Comparison of ENCODE assay signal across 10 cellular contexts in the genomic region with DNA sequence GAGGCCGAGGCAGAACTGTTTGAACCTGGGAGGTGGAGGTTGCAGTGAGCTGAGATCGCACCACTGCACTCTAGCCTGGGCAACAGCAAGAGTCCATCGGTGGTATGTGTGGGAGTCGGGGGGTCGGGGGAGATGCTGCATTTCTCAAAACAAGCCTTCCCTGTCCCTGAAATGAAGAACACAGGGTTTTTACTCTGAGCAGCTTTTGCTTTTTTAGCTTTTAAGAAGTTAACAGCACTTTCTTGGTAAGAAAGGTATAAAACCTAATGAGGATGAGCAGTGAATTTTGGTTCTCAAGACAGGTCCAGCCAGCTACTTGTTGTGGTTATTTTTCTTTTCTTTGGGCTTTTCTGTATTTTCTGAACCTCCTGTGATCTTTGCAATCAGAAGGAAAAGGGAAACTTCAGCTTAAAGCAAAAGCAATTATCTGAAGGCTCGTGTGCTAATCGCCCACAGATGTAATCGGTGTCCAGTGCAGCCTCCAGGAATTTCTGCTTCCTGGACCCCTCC. TPM values are rescaled to one million over a fixed set of nuclear protein-coding genes. Genes with fewer than 3 reads are reported as not detected.
DNase-seq lines count a peak whose midpoint lies in the region; ATAC-seq, FAIRE-seq and TF ChIP-seq lines count a peak whose summit lies in the region.
"Had no signal": no experiment of that assay in that cellular context is flagged by ENCODE, and none has a peak within 500 bp of the region (broad histone marks: within the 10 kb centered on the region; RNA-seq: fewer than 3 reads in every experiment).

No MANE protein-coding gene starts in this region.

- no peaks in the 10 kb centered on the region for H3K9me3 Mint-ChIP-seq in Calu3 (ENCODE audit: low read depth, unreplicated experiment)
- H3K9me3 Mint-ChIP-seq in IgD-negative memory B cell = no peaks in the 10 kb centered on the region

- peak overlapping the region; percentile 100 for H3K4me2 ChIP-seq in K562 (ENCODE audit: insufficient read depth, low read length)

- FAIRE-seq in K562 (lab: Jason Lieb, UNC) = no peak

- H3K27me3 ChIP-seq in K562 (ENCODE audit: control insufficient read depth in 2 of 2, insufficient read depth in 2 of 2, low read length in 2 of 2) (no peaks in the 10 kb centered on the region; a peak in 1 of 5 replicates), prostate gland (replicated peaks; ENCODE audit: insufficient read depth) (no peaks in the 10 kb centered on the region)

- CTCF ChIA-PET in Calu3 (lab: Charles Lee) = interaction anchor here (0.8 to 1.7 kb wide), 2 partner anchors 18 to 23 kb away, joined by 3 to 4 read pairs; no protein-coding TSS in a partner anchor
- CTCF ChIA-PET in K562 (lab: Yijun Ruan, JAX; ENCODE audit: low intra/inter-chr PET ratio) = no interaction called here

- H3K27me3 Mint-ChIP-seq in Calu3 (ENCODE audit: unreplicated experiment) = no peaks in the 10 kb centered on the region
- H3K27me3 Mint-ChIP-seq in IgD-negative memory B cell = no peaks in the 10 kb centered on the region

- in situ Hi-C loops in K562 (cut with MboI) = no loop called here

- H3K9me1 ChIP-seq in K562 (ENCODE audit: control insufficient read depth, insufficient read depth, low read length) = no peaks in the 10 kb centered on the region

- H3K4me1 ChIP-seq in K562 (replicated peaks in 1 of 2; ENCODE audit: control insufficient read depth in 2 of 2, insufficient read depth in 2 of 2, low read length in 2 of 2) (peaks cover 23 to 36% of the 10 kb centered on the region in 2 experiments; a peak in 4 of 5 replicates), prostate gland (replicated peaks) (no peaks in the 10 kb centered on the region)

- POLR2A ChIA-PET in K562 (lab: Yijun Ruan, JAX) = interaction anchor here (0.5 to 7.6 kb wide), 27 partner anchors 12 to 910 kb away, joined by 3 to 167 read pairs (median 3); a partner anchor contains a TSS

- peaks cover 37% of the 10 kb centered on the region for H4K20me1 ChIP-seq in K562 (replicated peaks; ENCODE audit: control insufficient read depth, insufficient read depth, low read length)

- peak overlapping the region; percentile 91; the same call in 1 of the 2 replicates for H3K4me3 ChIP-seq in K562
- no peak overlapping the region for H3K4me3 ChIP-seq in prostate gland

- BruUV-seq in Calu3 (replicated peaks; lab: Mats Ljungman, UMichigan) = no TSS peak
- TSS peak; percentile 9 for BruUV-seq in K562 (replicated peaks; lab: Mats Ljungman, UMichigan)

- peak in 1 of 2 experiments; percentile 6; a peak in 1 of 4 replicates for TF ChIP-seq RAD21 in K562 (CRISPR knock-in tag; conservative IDR thresholded peaks at IDR 0.05 in 1 of 2, IDR thresholded peaks at IDR 0.05 in 1 of 2)

- H3K9ac ChIP-seq in K562 (ENCODE audit: insufficient read depth in 1 of 2, low read depth in 2 of 2, low read length in 2 of 2) = peak overlapping the region; percentile 4 to 81; a peak in 3 of 4 replicates

- intact Hi-C loops in Calu3 (cut with micrococcal nuclease; ENCODE audit: unreplicated experiment) = no loop called here
- intact Hi-C loops in K562 (cut with micrococcal nuclease) = no loop called here
- intact Hi-C loops in prostate gland (cut with DNase I) = no loop called here

- no peak for DNase-seq in Calu3
- peak in 1 of 4 experiments; percentile 36 for DNase-seq in K562 (ENCODE audit: extremely low read depth in 1 of 4, low spot score in 3 of 4)
- DNase-seq in prostate gland (ENCODE audit: low spot score) = no peak
- DNase-seq in HT-29 (ENCODE audit: low spot score) = no peak
- DNase-seq in NCI-H446 (lab: John Stamatoyannopoulos, UW) = no peak
- no peak for DNase-seq in NCI-H1105 (lab: John Stamatoyannopoulos, UW)
- DNase-seq: amniotic stem cell; stimulated activated CD4-positive, alpha-beta T cell treated with anti-CD3 and anti-CD28 coated beads, Interleukin-4, amount 100 ng/mL, for 1 hour had no signal

- TF ChIP-seq POLR2A in K562 (conservative IDR thresholded peaks at IDR 0.05) = peak; percentile 68
- no peak for TF ChIP-seq POLR2A in prostate gland (IDR thresholded peaks at IDR 0.05)

- TF ChIP-seq EP300 in K562 (IDR thresholded peaks at IDR 0.05; ENCODE audit: low read length) = no peak

- no peak overlapping the region for H2AFZ ChIP-seq in K562 (ENCODE audit: low read depth, low read length)

- 24% methylated on average over 8 of the region's 8 CpGs for WGBS in K562 (ENCODE audit: insufficient coverage, low coverage, missing lambda C conversion rate)
- 51% methylated on average over 8 of the region's 8 CpGs for WGBS in prostate gland

- H3K27ac Mint-ChIP-seq in Calu3 (ENCODE audit: unreplicated experiment) (peak overlapping the region; percentile 100), IgD-negative memory B cell (peak overlapping the region in 2 of 3 donors; percentile 96 to 99)

- H3K36me3 Mint-ChIP-seq in Calu3 (ENCODE audit: insufficient read depth, unreplicated experiment) (peaks cover 96% of the 10 kb centered on the region), IgD-negative memory B cell (peaks cover 2% of the 10 kb centered on the region)

- TF ChIP-seq CTCF in Calu3 (IDR thresholded peaks at IDR 0.05; ENCODE audit: unreplicated experiment) (no peak), K562 (IDR thresholded peaks at IDR 0.05 in 2 of 3, conservative IDR thresholded peaks at IDR 0.05 in 1 of 3; ENCODE audit: insufficient read depth in 2 of 3, low read depth in 1 of 3, low read length in 3 of 3) (no peak), prostate gland (IDR thresholded peaks at IDR 0.05) (no peak)

- H3K4me3 Mint-ChIP-seq in Calu3 (ENCODE audit: low read depth, unreplicated experiment) (no peak overlapping the region), IgD-negative memory B cell (peak overlapping the region in 1 of 4 donors; percentile 99)

- H3K9me3 ChIP-seq in K562 (replicated peaks; ENCODE audit: control insufficient read depth, insufficient read depth, low read depth, low read length) (0 out of 2 replicates have a peak, but pooled peaks cover 1% of the 10 kb centered on the region), prostate gland (no peaks in the 10 kb centered on the region)

- 0 out of 3 replicates have a peak, but pooled peaks have one; percentile 2 for ATAC-seq in K562
- no peak for ATAC-seq in GM19463 (IDR thresholded peaks at IDR 0.05; ENCODE audit: unreplicated experiment)

- peaks cover 44% of the 10 kb centered on the region for H3K79me2 ChIP-seq in K562 (ENCODE audit: control insufficient read depth, insufficient read depth, low read length)

- peaks cover 33% of the 10 kb centered on the region for H3K4me1 Mint-ChIP-seq in Calu3 (ENCODE audit: low read depth, unreplicated experiment)
- H3K4me1 Mint-ChIP-seq in IgD-negative memory B cell = peaks cover 22 to 30% (median 29%) of the 10 kb centered on the region in 3 donors

- H3K27ac ChIP-seq in K562 (ENCODE audit: extremely low read depth, low read depth, low read length) = peak overlapping the region; percentile 28; the same call in 1 of the 3 replicates
- H3K27ac ChIP-seq in prostate gland = peak overlapping the region; percentile 49 to 90

- H3K36me3 ChIP-seq in K562 (ENCODE audit: control insufficient read depth, insufficient read depth, low read length) = peaks cover 60% of the 10 kb centered on the region
- no peaks in the 10 kb centered on the region for H3K36me3 ChIP-seq in prostate gland

RNA-seq across cellular contexts. Expression of a gene that starts 3.7 kb away (rescaled TPM):
- total RNA-seq in Calu3 (2022) (789 and 828 TPM in 2 replicates), K562 (2014; rRNA removed) (2,223 and 2,318 TPM in 2 replicates), K562 (2014; rRNA removed; fragmentation: Illumina TruSeq; extraction: Trizol) (1,978 and 2,020 TPM in 2 replicates), K562 (2015; rRNA removed; fragmentation: Illumina TruSeq; extraction: Trizol) (1,939 and 1,940 TPM in 2 replicates), K562 (2021) (1,856 and 1,978 TPM in 2 replicates), prostate gland (1,000 to 10,000 TPM in 1 of 2 donors, 100 to 1,000 TPM in 1; 897 to 2,172 TPM)
- polyA plus RNA-seq in IgD-negative memory B cell (1,088 TPM), K562 (2011; rRNA removed) (3,124 and 3,130 TPM in 2 replicates), K562 (2014; fragmentation: Illumina TruSeq; extraction: Trizol) (2,585 and 3,193 TPM in 2 replicates), K562 (2014; fragmentation: Nextera tagmentation; extraction: Ambion mirVana) (1,000 to 10,000 TPM; 1,589 to 2,116 TPM), K562 (2014; rRNA removed) (2,844 and 3,237 TPM in 2 replicates)
- 362 and 601 TPM in 2 replicates for total RNA-seq in K562 (2011; cell fraction: chromatin; rRNA removed; ENCODE audit: low replicate concordance)
- 935 and 968 TPM in 2 replicates for total RNA-seq in K562 (2011; cell fraction: nucleolus; rRNA removed)
- total RNA-seq in K562 (2011; cell fraction: nucleoplasm; rRNA removed) = 800 and 1,320 TPM in 2 replicates
- polyA plus RNA-seq in K562 (2011; cell fraction: cytosol; rRNA removed) = 2,866 and 3,308 TPM in 2 replicates
- 2,021 and 2,231 TPM in 2 replicates for polyA plus RNA-seq in K562 (2011; cell fraction: nucleus; rRNA removed)
- polyA plus RNA-seq in K562 (2012) = 2,102 and 3,298 TPM in 2 replicates
- polyA minus RNA-seq in K562 (2011; rRNA and poly(A)+ RNA removed) = 1,756 and 1,900 TPM in 2 replicates
- 874 and 913 TPM in 2 replicates for polyA minus RNA-seq in K562 (2011; cell fraction: cytosol; rRNA and poly(A)+ RNA removed)
- 342 and 506 TPM in 2 replicates for polyA minus RNA-seq in K562 (2011; cell fraction: nucleus; rRNA and poly(A)+ RNA removed)
- total RNA-seq in HT-29 (2014; rRNA removed; shearing (Covaris generic)) = 1,706 and 1,805 TPM in 2 replicates

RNA-seq across cellular contexts. Expression of a gene that starts 19.8 kb away (rescaled TPM):
- total RNA-seq in Calu3 (2022) (10.4 and 10.9 TPM in 2 replicates), K562 (2014; rRNA removed) (26.7 and 30.2 TPM in 2 replicates), K562 (2014; rRNA removed; fragmentation: Illumina TruSeq; extraction: Trizol) (16.1 and 16.8 TPM in 2 replicates), K562 (2015; rRNA removed; fragmentation: Illumina TruSeq; extraction: Trizol) (14.5 and 14.8 TPM in 2 replicates), K562 (2021) (23.7 and 26.1 TPM in 2 replicates), prostate gland (10 to 100 TPM in 1 of 2 donors, 1 to 10 TPM in 1; 7.5 to 14.0 TPM)
- polyA plus RNA-seq in IgD-negative memory B cell (5.8 TPM), K562 (2011; rRNA removed) (17.0 and 20.4 TPM in 2 replicates), K562 (2014; fragmentation: Illumina TruSeq; extraction: Trizol) (17.3 and 18.3 TPM in 2 replicates), K562 (2014; fragmentation: Nextera tagmentation; extraction: Ambion mirVana) (1 to 10 TPM; 5.7 to 5.9 TPM), K562 (2014; rRNA removed) (17.2 and 20.4 TPM in 2 replicates)
- total RNA-seq in K562 (2011; cell fraction: chromatin; rRNA removed; ENCODE audit: low replicate concordance) = 16.1 and 26.5 TPM in 2 replicates
- 19.5 and 21.1 TPM in 2 replicates for total RNA-seq in K562 (2011; cell fraction: nucleolus; rRNA removed)
- 16.1 and 16.4 TPM in 2 replicates for total RNA-seq in K562 (2011; cell fraction: nucleoplasm; rRNA removed)
- 19.3 and 22.3 TPM in 2 replicates for polyA plus RNA-seq in K562 (2011; cell fraction: cytosol; rRNA removed)
- polyA plus RNA-seq in K562 (2011; cell fraction: nucleus; rRNA removed) = 18.2 and 22.0 TPM in 2 replicates
- 13.1 and 18.0 TPM in 2 replicates for polyA plus RNA-seq in K562 (2012)
- 14.5 and 16.4 TPM in 2 replicates for polyA minus RNA-seq in K562 (2011; rRNA and poly(A)+ RNA removed)
- 12.4 and 15.0 TPM in 2 replicates for polyA minus RNA-seq in K562 (2011; cell fraction: cytosol; rRNA and poly(A)+ RNA removed)
- 4.8 and 6.6 TPM in 2 replicates for polyA minus RNA-seq in K562 (2011; cell fraction: nucleus; rRNA and poly(A)+ RNA removed)
- 7.4 and 8.6 TPM in 2 replicates for total RNA-seq in HT-29 (2014; rRNA removed; shearing (Covaris generic))

RNA-seq across cellular contexts. Expression of a gene that starts 25.0 kb away (rescaled TPM):
- total RNA-seq in Calu3 (2022) (27.3 and 28.3 TPM in 2 replicates), K562 (2014; rRNA removed) (4.9 and 5.8 TPM in 2 replicates), K562 (2014; rRNA removed; fragmentation: Illumina TruSeq; extraction: Trizol) (2.4 and 3.1 TPM in 2 replicates), K562 (2015; rRNA removed; fragmentation: Illumina TruSeq; extraction: Trizol) (3.0 and 3.3 TPM in 2 replicates), K562 (2021) (12.6 and 13.2 TPM in 2 replicates), prostate gland (10 to 100 TPM; 34.1 to 41.1 TPM)
- polyA plus RNA-seq in IgD-negative memory B cell (not detected), K562 (2011; rRNA removed) (3.3 and 7.0 TPM in 2 replicates), K562 (2014; fragmentation: Illumina TruSeq; extraction: Trizol) (11.1 and 13.6 TPM in 2 replicates), K562 (2014; fragmentation: Nextera tagmentation; extraction: Ambion mirVana) (under 1 TPM; 0.63 to 0.92 TPM), K562 (2014; rRNA removed) (6.7 and 8.2 TPM in 2 replicates)
- 5.1 and 14.6 TPM in 2 replicates for total RNA-seq in K562 (2011; cell fraction: chromatin; rRNA removed; ENCODE audit: low replicate concordance)
- 7.1 and 9.2 TPM in 2 replicates for total RNA-seq in K562 (2011; cell fraction: nucleolus; rRNA removed)
- 7.1 and 8.4 TPM in 2 replicates for total RNA-seq in K562 (2011; cell fraction: nucleoplasm; rRNA removed)
- 5.2 and 5.3 TPM in 2 replicates for polyA plus RNA-seq in K562 (2011; cell fraction: cytosol; rRNA removed)
- polyA plus RNA-seq in K562 (2011; cell fraction: nucleus; rRNA removed) = 13.9 and 18.4 TPM in 2 replicates
- polyA plus RNA-seq in K562 (2012) = 7.7 and 10.0 TPM in 2 replicates
- polyA minus RNA-seq in K562 (2011; rRNA and poly(A)+ RNA removed) = 1.9 TPM in 2 replicates
- 1.7 and 4.2 TPM in 2 replicates for polyA minus RNA-seq in K562 (2011; cell fraction: cytosol; rRNA and poly(A)+ RNA removed)
- polyA minus RNA-seq in K562 (2011; cell fraction: nucleus; rRNA and poly(A)+ RNA removed) = 2.4 and 3.2 TPM in 2 replicates
- total RNA-seq in HT-29 (2014; rRNA removed; shearing (Covaris generic)) = 25.7 and 27.4 TPM in 2 replicates

RNA-seq across cellular contexts. Expression of a gene that starts 40.8 kb away (rescaled TPM):
- total RNA-seq in Calu3 (2022) = not detected in 2 replicates
- not detected for polyA plus RNA-seq in IgD-negative memory B cell
- not detected in 2 replicates for total RNA-seq in K562 (2011; cell fraction: chromatin; rRNA removed; ENCODE audit: low replicate concordance)
- not detected in 2 replicates for total RNA-seq in K562 (2011; cell fraction: nucleolus; rRNA removed)
- not detected in 2 replicates for total RNA-seq in K562 (2011; cell fraction: nucleoplasm; rRNA removed)
- 0.16 TPM in 1 of 2 replicates, not detected in the other for total RNA-seq in K562 (2014; rRNA removed)
- total RNA-seq in K562 (2014; rRNA removed; fragmentation: Illumina TruSeq; extraction: Trizol) = not detected in 2 replicates
- total RNA-seq in K562 (2015; rRNA removed; fragmentation: Illumina TruSeq; extraction: Trizol) = not detected in 2 replicates
- total RNA-seq in K562 (2021) = 0.09 TPM in 2 replicates
- 0.05 TPM in 1 of 2 replicates, not detected in the other for polyA plus RNA-seq in K562 (2011; rRNA removed)
- polyA plus RNA-seq in K562 (2011; cell fraction: cytosol; rRNA removed) = 0.07 TPM in 1 of 2 replicates, not detected in the other
- polyA plus RNA-seq in K562 (2011; cell fraction: nucleus; rRNA removed) = 0.06 and 0.09 TPM in 2 replicates
- polyA plus RNA-seq in K562 (2012) = 0.06 and 0.17 TPM in 2 replicates
- polyA plus RNA-seq in K562 (2014; fragmentation: Illumina TruSeq; extraction: Trizol) = 0.10 TPM in 1 of 2 replicates, not detected in the other
- under 1 TPM in 1 of 2 experiments, not detected in 1; 0.06 TPM for polyA plus RNA-seq in K562 (2014; fragmentation: Nextera tagmentation; extraction: Ambion mirVana)
- polyA plus RNA-seq in K562 (2014; rRNA removed) = 0.17 TPM in 1 of 2 replicates, not detected in the other
- polyA minus RNA-seq in K562 (2011; rRNA and poly(A)+ RNA removed) = not detected in 2 replicates
- polyA minus RNA-seq in K562 (2011; cell fraction: cytosol; rRNA and poly(A)+ RNA removed) = not detected in 2 replicates
- polyA minus RNA-seq in K562 (2011; cell fraction: nucleus; rRNA and poly(A)+ RNA removed) = 0.11 TPM in 1 of 2 replicates, not detected in the other
- under 1 TPM in 1 of 2 donors, not detected in 1; 0.27 TPM for total RNA-seq in prostate gland
- 0.48 TPM in 1 of 2 replicates, not detected in the other for total RNA-seq in HT-29 (2014; rRNA removed; shearing (Covaris generic))
